ENCODE assay signal across 1 cellular context in the genomic region with DNA sequence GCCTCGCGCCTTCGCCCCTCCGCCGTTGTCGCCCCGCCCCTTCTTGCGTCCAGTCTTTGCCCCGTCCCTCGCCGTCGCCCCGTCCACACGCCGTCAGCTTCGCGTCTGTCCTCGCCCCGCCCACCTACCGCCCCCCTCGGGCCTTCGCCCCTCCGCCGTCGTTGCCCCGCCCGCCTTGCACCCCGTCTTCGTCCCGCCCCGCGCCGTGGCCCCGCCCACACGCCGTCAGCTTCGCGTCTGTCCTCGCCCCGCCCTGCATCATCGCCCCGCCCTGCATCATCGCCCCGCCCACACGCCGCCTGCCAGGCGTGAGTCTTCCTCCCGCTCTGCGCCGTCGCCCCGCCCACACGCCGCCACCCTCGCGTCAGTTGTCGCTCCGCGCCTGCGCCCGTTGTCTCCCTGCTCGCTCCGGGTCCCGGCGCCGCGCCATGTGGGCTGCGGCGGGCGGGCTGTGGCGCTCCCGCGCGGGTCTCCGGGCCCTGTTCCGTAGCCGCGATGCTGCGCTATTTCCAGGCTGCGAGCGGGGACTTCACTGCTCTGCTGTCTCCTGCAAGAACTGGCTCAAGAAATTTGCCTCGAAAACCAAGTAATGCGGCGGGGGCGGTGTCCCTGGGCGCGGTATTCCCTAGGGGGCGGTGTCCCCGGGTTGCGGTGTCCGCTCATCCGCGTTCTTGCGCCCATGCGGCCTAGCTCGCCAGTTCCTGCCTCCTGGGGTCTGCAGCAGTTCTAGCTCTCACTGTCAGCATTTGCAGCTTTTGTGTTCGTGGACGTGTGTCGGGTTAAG.
TF ChIP-seq lines count a peak whose summit lies in the region.

Gene RBFA, plus strand, starts transcription at position 367 of the 784 bp plus-strand sequence. Its CDS starts 62 bp downstream, at position 429.

TF ChIP-seq in HepG2, 621 proteins besides CTCF, POLR2A, EP300 and RAD21 (continued from another document and continues in another):
- TF ChIP-seq ZBTB2 (CRISPR knock-in tag; IDR thresholded peaks at IDR 0.05; ENCODE audit: low read depth) (peak; percentile 49; the same call in 1 of the 2 replicates), ZFAT (CRISPR knock-in tag; conservative IDR thresholded peaks at IDR 0.05) (no peak), SETDB1 (CRISPR knock-in tag; IDR thresholded peaks at IDR 0.05; ENCODE audit: borderline replicate concordance) (no peak), ZNF782 (CRISPR knock-in tag; IDR thresholded peaks at IDR 0.05; ENCODE audit: borderline replicate concordance) (peak; percentile 95), ZNF607 (CRISPR knock-in tag; IDR thresholded peaks at IDR 0.05; ENCODE audit: borderline replicate concordance) (peak; percentile 74), ZBTB7A (CRISPR knock-in tag; IDR thresholded peaks at IDR 0.05) (peak; percentile 15; the same call in 1 of the 2 replicates), ATRX (CRISPR knock-in tag; IDR thresholded peaks at IDR 0.05; ENCODE audit: borderline replicate concordance) (no peak), MIER2 (CRISPR knock-in tag; IDR thresholded peaks at IDR 0.05) (no peak), CCAR2 (optimal IDR thresholded peaks at IDR 0.05; ENCODE audit: low read depth, low read length) (no peak), NR1H2 (CRISPR knock-in tag; IDR thresholded peaks at IDR 0.05; ENCODE audit: borderline replicate concordance, low read depth) (0 out of 2 replicates have a peak, but pooled peaks have one; percentile 38), IRF2 (CRISPR knock-in tag; IDR thresholded peaks at IDR 0.05) (0 out of 2 replicates have a peak, but pooled peaks have one; percentile 57), MLX (CRISPR knock-in tag; IDR thresholded peaks at IDR 0.05) (no peak), ZBTB3 (CRISPR knock-in tag; IDR thresholded peaks at IDR 0.05; ENCODE audit: borderline replicate concordance, low read depth) (0 out of 2 replicates have a peak, but pooled peaks have one; percentile 68), TCF7 (IDR thresholded peaks at IDR 0.05; ENCODE audit: low read depth) (no peak), ZNF101 (CRISPR knock-in tag; IDR thresholded peaks at IDR 0.05; ENCODE audit: borderline replicate concordance, low read depth) (no peak), TRIM22 (IDR thresholded peaks at IDR 0.05) (no peak), CBX1 (IDR thresholded peaks at IDR 0.05; ENCODE audit: low read depth) (no peak), RARG (CRISPR knock-in tag; IDR thresholded peaks at IDR 0.05; ENCODE audit: low read depth) (no peak), MEF2D (CRISPR knock-in tag; IDR thresholded peaks at IDR 0.05) (no peak), TSC22D2 (CRISPR knock-in tag; IDR thresholded peaks at IDR 0.05; ENCODE audit: borderline replicate concordance) (no peak; the same call in 1 of the 2 replicates), SMARCE1 (IDR thresholded peaks at IDR 0.05; ENCODE audit: borderline replicate concordance) (no peak), HMG20B (CRISPR knock-in tag; conservative IDR thresholded peaks at IDR 0.05) (no peak), BRCA1 (CRISPR knock-in tag; IDR thresholded peaks at IDR 0.05) (no peak; the same call in 1 of the 2 replicates), SCMH1 (CRISPR knock-in tag; IDR thresholded peaks at IDR 0.05; ENCODE audit: borderline replicate concordance) (no peak), HOXA9 (CRISPR knock-in tag; IDR thresholded peaks at IDR 0.05; ENCODE audit: borderline replicate concordance) (peak; percentile 25; the same call in 1 of the 2 replicates), ZNF143 (CRISPR knock-in tag; IDR thresholded peaks at IDR 0.05) (no peak), MAF1 (CRISPR knock-in tag; IDR thresholded peaks at IDR 0.05; ENCODE audit: borderline replicate concordance) (no peak), ZBTB20 (CRISPR knock-in tag; IDR thresholded peaks at IDR 0.05; ENCODE audit: borderline replicate concordance, low read depth) (no peak), SMAD1 (CRISPR knock-in tag; IDR thresholded peaks at IDR 0.05; ENCODE audit: borderline replicate concordance, low read depth) (no peak), HIVEP1 (CRISPR knock-in tag; IDR thresholded peaks at IDR 0.05) (peak; percentile 74), SKI (IDR thresholded peaks at IDR 0.05; ENCODE audit: partially characterized antibody) (peak; percentile 58), CENPBD1 (CRISPR knock-in tag; IDR thresholded peaks at IDR 0.05; ENCODE audit: borderline replicate concordance, low read depth) (no peak), GZF1 (CRISPR knock-in tag; IDR thresholded peaks at IDR 0.05) (no peak), NFRKB (IDR thresholded peaks at IDR 0.05) (no peak), MYPOP (CRISPR knock-in tag; IDR thresholded peaks at IDR 0.05) (peak; percentile 93), ZNF326 (CRISPR knock-in tag; IDR thresholded peaks at IDR 0.05; ENCODE audit: borderline replicate concordance) (no peak), ZBED4 (CRISPR knock-in tag; IDR thresholded peaks at IDR 0.05; ENCODE audit: borderline replicate concordance) (no peak; the same call in 1 of the 2 replicates), ZNF20 (CRISPR knock-in tag; IDR thresholded peaks at IDR 0.05) (0 out of 2 replicates have a peak, but pooled peaks have one; percentile 31), EZH2 (conservative IDR thresholded peaks at IDR 0.05; ENCODE audit: low read depth, low read length) (no peak), ZSCAN20 (CRISPR knock-in tag; IDR thresholded peaks at IDR 0.05; ENCODE audit: borderline replicate concordance) (no peak; the same call in 1 of the 2 replicates), ZKSCAN1 (IDR thresholded peaks at IDR 0.05; ENCODE audit: low read length) (no peak), ATF3 (CRISPR knock-in tag; IDR thresholded peaks at IDR 0.05) (no peak; the same call in 1 of the 2 replicates), ZFP41 (CRISPR knock-in tag; IDR thresholded peaks at IDR 0.05; ENCODE audit: borderline replicate concordance) (peak; percentile 81; the same call in 1 of the 2 replicates), MIXL1 (CRISPR knock-in tag; IDR thresholded peaks at IDR 0.05) (no peak; the same call in 1 of the 2 replicates), ZNF337 (CRISPR knock-in tag; IDR thresholded peaks at IDR 0.05; ENCODE audit: borderline replicate concordance, low read depth) (no peak), PHF5A (CRISPR knock-in tag; IDR thresholded peaks at IDR 0.05; ENCODE audit: low read depth, unreplicated experiment) (no peak), ZNF816 (CRISPR knock-in tag; IDR thresholded peaks at IDR 0.05; ENCODE audit: borderline replicate concordance) (peak; percentile 31; the same call in 1 of the 2 replicates)
- TF ChIP-seq, protein P1, sequence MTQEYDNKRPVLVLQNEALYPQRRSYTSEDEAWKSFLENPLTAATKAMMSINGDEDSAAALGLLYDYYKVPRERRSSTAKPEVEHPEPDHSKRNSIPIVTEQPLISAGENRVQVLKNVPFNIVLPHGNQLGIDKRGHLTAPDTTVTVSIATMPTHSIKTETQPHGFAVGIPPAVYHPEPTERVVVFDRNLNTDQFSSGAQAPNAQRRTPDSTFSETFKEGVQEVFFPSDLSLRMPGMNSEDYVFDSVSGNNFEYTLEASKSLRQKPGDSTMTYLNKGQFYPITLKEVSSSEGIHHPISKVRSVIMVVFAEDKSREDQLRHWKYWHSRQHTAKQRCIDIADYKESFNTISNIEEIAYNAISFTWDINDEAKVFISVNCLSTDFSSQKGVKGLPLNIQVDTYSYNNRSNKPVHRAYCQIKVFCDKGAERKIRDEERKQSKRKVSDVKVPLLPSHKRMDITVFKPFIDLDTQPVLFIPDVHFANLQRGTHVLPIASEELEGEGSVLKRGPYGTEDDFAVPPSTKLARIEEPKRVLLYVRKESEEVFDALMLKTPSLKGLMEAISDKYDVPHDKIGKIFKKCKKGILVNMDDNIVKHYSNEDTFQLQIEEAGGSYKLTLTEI (CRISPR knock-in tag; conservative IDR thresholded peaks at IDR 0.05): no peak
- TF ChIP-seq, protein P2, sequence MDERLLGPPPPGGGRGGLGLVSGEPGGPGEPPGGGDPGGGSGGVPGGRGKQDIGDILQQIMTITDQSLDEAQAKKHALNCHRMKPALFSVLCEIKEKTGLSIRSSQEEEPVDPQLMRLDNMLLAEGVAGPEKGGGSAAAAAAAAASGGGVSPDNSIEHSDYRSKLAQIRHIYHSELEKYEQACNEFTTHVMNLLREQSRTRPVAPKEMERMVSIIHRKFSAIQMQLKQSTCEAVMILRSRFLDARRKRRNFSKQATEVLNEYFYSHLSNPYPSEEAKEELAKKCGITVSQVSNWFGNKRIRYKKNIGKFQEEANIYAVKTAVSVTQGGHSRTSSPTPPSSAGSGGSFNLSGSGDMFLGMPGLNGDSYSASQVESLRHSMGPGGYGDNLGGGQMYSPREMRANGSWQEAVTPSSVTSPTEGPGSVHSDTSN (CRISPR knock-in tag; IDR thresholded peaks at IDR 0.05): no peak
- TF ChIP-seq, protein P3, sequence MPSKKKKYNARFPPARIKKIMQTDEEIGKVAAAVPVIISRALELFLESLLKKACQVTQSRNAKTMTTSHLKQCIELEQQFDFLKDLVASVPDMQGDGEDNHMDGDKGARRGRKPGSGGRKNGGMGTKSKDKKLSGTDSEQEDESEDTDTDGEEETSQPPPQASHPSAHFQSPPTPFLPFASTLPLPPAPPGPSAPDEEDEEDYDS (CRISPR knock-in tag; IDR thresholded peaks at IDR 0.05): 0 out of 2 replicates have a peak, but pooled peaks have one; percentile 10
- TF ChIP-seq, protein P4, sequence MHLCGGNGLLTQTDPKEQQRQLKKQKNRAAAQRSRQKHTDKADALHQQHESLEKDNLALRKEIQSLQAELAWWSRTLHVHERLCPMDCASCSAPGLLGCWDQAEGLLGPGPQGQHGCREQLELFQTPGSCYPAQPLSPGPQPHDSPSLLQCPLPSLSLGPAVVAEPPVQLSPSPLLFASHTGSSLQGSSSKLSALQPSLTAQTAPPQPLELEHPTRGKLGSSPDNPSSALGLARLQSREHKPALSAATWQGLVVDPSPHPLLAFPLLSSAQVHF (CRISPR knock-in tag; IDR thresholded peaks at IDR 0.05): peak; percentile 5; the same call in 1 of the 2 replicates
